ENCODE assay signal across 19 cellular contexts in the genomic region with DNA sequence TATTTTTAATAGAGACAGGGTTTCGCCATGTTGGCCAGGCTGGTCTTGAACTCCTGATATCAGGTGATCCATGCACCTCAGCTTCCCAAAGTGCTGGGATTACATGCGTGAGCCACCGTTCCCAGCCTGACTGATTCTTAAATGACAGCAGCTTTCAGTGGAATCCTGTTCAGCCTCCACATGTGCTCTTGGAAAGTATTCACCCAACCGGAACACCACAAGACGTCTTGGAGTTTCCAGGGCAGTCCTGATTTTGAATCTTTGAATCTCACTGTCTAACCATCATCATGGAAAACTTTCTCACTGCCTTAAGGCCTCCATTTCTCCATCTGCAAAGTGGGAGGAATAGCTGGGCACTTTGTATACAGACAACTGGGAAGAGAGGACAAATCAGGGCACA.
"Had no signal": no experiment of that assay in that cellular context is flagged by ENCODE, and none has a peak within 500 bp of the region (broad histone marks: within the 10 kb centered on the region; RNA-seq: fewer than 3 reads in every experiment).

No MANE protein-coding gene starts in this region.

- FAIRE-seq: kidney, TTC549, urothelium cell line had no signal

- H3K27ac Mint-ChIP-seq: activated B cell treated with CpG ODN at 0.5 μM for 24 hours; activated T-helper 17 cell treated with anti-CD3 and anti-CD28 coated beads, Interleukin-2, amount 50 U/mL, for 72 hours had no signal

- H3K9me3 ChIP-seq: body of pancreas, esophagus muscularis mucosa, left ventricle myocardium inferior, tibial artery had no signal

- H3K4me3 ChIP-seq: body of pancreas, coronary artery, esophagus muscularis mucosa, left ventricle myocardium inferior, tibial artery had no signal

- H3K4me3 Mint-ChIP-seq: activated B cell treated with CpG ODN at 0.5 μM for 24 hours; activated T-helper 17 cell treated with anti-CD3 and anti-CD28 coated beads, Interleukin-2, amount 50 U/mL, for 72 hours; naive B cell had no signal

- H3K27me3 Mint-ChIP-seq: activated B cell treated with CpG ODN at 0.5 μM for 24 hours; activated T-helper 17 cell treated with anti-CD3 and anti-CD28 coated beads, Interleukin-2, amount 50 U/mL, for 72 hours; naive B cell had no signal

- H3K9me3 Mint-ChIP-seq: activated B cell treated with CpG ODN at 0.5 μM for 24 hours; activated T-helper 17 cell treated with anti-CD3 and anti-CD28 coated beads, Interleukin-2, amount 50 U/mL, for 72 hours; naive B cell had no signal

- DNase-seq: activated B cell treated with CpG ODN at 0.5 μM for 24 hours; activated CD4-positive, alpha-beta T cell treated with anti-CD3 and anti-CD28 coated beads, Interleukin-2, amount 50 U/mL, for 48 hours; activated CD8-positive, alpha-beta memory T cell treated with anti-CD3 and anti-CD28 coated beads, Interleukin-2, amount 50 U/mL, for 4 hours; activated naive CD4-positive, alpha-beta T cell treated with anti-CD3 and anti-CD28 coated beads, Interleukin-2, amount 50 U/mL, for 16 hours; body of pancreas; central memory CD4-positive, alpha-beta T cell; hippocampal formation; kidney; left ventricle myocardium inferior; naive B cell; retina; stimulated activated CD4-positive, alpha-beta T cell treated with anti-CD3 and anti-CD28 coated beads, Interleukin-12 subunit alpha, Interleukin-12 subunit beta, amount 100 ng/mL, for 4 hours; stimulated activated CD4-positive, alpha-beta T cell treated with anti-CD3 and anti-CD28 coated beads, Interleukin-2, amount 100 ng/mL, for 24 hours; tibial artery had no signal

- H3K27me3 ChIP-seq: body of pancreas, esophagus muscularis mucosa, tibial artery had no signal

- H3K36me3 ChIP-seq: esophagus muscularis mucosa, left ventricle myocardium inferior, tibial artery had no signal

- H3K27ac ChIP-seq: body of pancreas, coronary artery, esophagus muscularis mucosa, left ventricle myocardium inferior, tibial artery had no signal

- ATAC-seq: activated T-helper 17 cell treated with anti-CD3 and anti-CD28 coated beads, Interleukin-2, amount 50 U/mL, for 72 hours; body of pancreas had no signal

- H3K36me3 Mint-ChIP-seq: naive B cell had no signal

- H3K4me1 ChIP-seq: body of pancreas, tibial artery had no signal
